8 cellular contexts compared by ENCODE assay signal in the genomic region with DNA sequence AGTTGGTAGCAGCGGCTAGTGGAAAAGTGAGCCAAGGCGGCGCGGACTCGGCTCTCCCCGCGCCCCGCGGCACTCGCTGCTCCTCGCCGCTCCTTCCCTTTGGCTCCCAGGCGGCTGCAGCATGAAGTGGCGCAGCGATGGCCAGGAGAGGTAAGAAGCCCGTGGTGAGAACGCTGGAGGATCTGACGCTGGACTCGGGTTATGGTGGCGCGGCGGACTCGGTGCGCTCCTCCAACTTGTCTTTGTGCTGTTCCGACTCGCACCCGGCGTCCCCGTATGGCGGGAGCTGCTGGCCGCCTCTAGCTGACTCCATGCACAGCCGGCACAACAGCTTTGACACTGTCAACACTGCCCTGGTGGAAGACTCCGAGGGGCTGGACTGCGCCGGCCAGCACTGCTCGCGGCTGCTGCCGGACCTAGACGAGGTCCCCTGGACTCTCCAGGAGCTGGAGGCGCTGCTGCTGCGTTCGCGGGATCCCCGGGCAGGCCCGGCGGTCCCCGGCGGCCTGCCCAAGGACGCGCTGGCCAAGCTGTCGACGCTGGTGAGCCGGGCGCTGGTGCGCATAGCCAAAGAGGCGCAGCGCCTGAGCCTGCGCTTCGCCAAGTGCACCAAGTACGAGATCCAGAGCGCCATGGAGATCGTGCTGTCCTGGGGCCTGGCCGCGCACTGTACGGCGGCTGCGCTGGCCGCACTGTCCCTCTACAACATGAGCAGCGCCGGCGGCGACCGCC.
DNase-seq lines count a peak whose midpoint lies in the region; ATAC-seq, FAIRE-seq and TF ChIP-seq lines count a peak whose summit lies in the region.

No MANE protein-coding gene starts in this region.

- TF ChIP-seq CTCF in chondrocyte (IDR thresholded peaks at IDR 0.05) (no peak), HepG2 (CRISPR knock-in tag; IDR thresholded peaks at IDR 0.05) (no peak)

- no peak for TF ChIP-seq POLR2A in HepG2 (IDR thresholded peaks at IDR 0.05; ENCODE audit: insufficient read depth in 1 of 2, low read depth in 2 of 2, low read length in 2 of 2)

- H3K9me3 Mint-ChIP-seq in chondrocyte (ENCODE audit: low read depth), result no peaks in the 10 kb centered on the region

- H3K4me2 ChIP-seq in HepG2 (ENCODE audit: low read depth, low read length), result peak overlapping the region; percentile 94

- H3K9ac ChIP-seq in HepG2 (ENCODE audit: insufficient read depth, low read depth, low read length) (peak overlapping the region; percentile 60), stomach smooth muscle (ENCODE audit: low read length in 2 of 2) (no peak overlapping the region)

- FAIRE-seq in HepG2 (lab: Jason Lieb, UNC), result no peak

- H3K36me3 ChIP-seq in HepG2 (replicated peaks in 1 of 2; ENCODE audit: control insufficient read depth in 1 of 2, insufficient read depth in 2 of 2, low read length in 2 of 2) (no peaks in the 10 kb centered on the region), stomach smooth muscle (ENCODE audit: control insufficient read depth in 2 of 2, insufficient read depth in 2 of 2, low read length in 2 of 2) (no peaks in the 10 kb centered on the region)

- H3K79me2 ChIP-seq in HepG2 (ENCODE audit: insufficient read depth, low read length), result peaks cover 15% of the 10 kb centered on the region

- peak overlapping the region; percentile 71 for H3K4me3 Mint-ChIP-seq in chondrocyte (ENCODE audit: unreplicated experiment)

- H3K27me3 ChIP-seq in HepG2 (ENCODE audit: control insufficient read depth in 1 of 2, insufficient read depth in 2 of 2, low read length in 2 of 2) (peaks cover 1 to 9% of the 10 kb centered on the region in 2 experiments; a peak in 2 of 5 replicates), stomach smooth muscle (ENCODE audit: control insufficient read depth in 1 of 2, insufficient read depth in 2 of 2, low read length in 2 of 2) (peaks cover 34 to 59% of the 10 kb centered on the region in 2 donors)

- no peaks in the 10 kb centered on the region for H3K9me3 ChIP-seq in HepG2 (ENCODE audit: low read length)
- peaks cover 0 to 3% of the 10 kb centered on the region in 2 donors for H3K9me3 ChIP-seq in stomach smooth muscle (ENCODE audit: control insufficient read depth in 2 of 2, low read length in 2 of 2)

- BruUV-seq in HepG2 (replicated peaks; lab: Mats Ljungman, UMichigan), result no TSS peak

- peaks cover 18% of the 10 kb centered on the region; the same call in 1 of the 2 replicates for H3K4me1 ChIP-seq in HepG2 (ENCODE audit: insufficient read depth, low read length)
- peaks cover 24% of the 10 kb centered on the region for H3K4me1 ChIP-seq in stomach smooth muscle (ENCODE audit: control insufficient read depth, insufficient read depth, low read length)

- peak overlapping the region; percentile 76 to 89 (median 82) for H3K4me3 ChIP-seq in HepG2 (replicated peaks in 1 of 3; ENCODE audit: insufficient read depth in 1 of 3, low read depth in 2 of 3, low read length in 3 of 3)
- peak overlapping the region; percentile 27 to 49 for H3K4me3 ChIP-seq in stomach smooth muscle (ENCODE audit: low read length in 2 of 2)

- CTCF ChIA-PET in HepG2 (lab: Yijun Ruan, JAX; ENCODE audit: low intra/inter-chr PET ratio, low total read pairs), result no interaction called here

- intact Hi-C loops in HepG2 (cut with micrococcal nuclease; ENCODE audit: unreplicated experiment), result loop anchor here (1.0 to 5.0 kb wide), 4 partner anchors 34 to 288 kb away; no protein-coding TSS in a partner anchor

- no peaks in the 10 kb centered on the region for H4K20me1 ChIP-seq in HepG2 (ENCODE audit: insufficient read depth, low read length)

- H3K36me3 Mint-ChIP-seq in chondrocyte (ENCODE audit: low read depth), result no peaks in the 10 kb centered on the region

- POLR2A ChIA-PET in HepG2 (lab: Yijun Ruan, JAX), result interaction anchor here (1.0 to 2.4 kb wide), 3 partner anchors 25 to 37 kb away, joined by 3 to 9 read pairs (median 7); no protein-coding TSS in a partner anchor

- TF ChIP-seq EP300 in HepG2 (IDR thresholded peaks at IDR 0.05; ENCODE audit: low read depth in 2 of 2, low read length in 2 of 2) (no peak), HepG2 (CRISPR knock-in tag; IDR thresholded peaks at IDR 0.05; ENCODE audit: borderline replicate concordance) (no peak)

- WGBS in HepG2 (ENCODE audit: low lambda C conversion rate), result 15% methylated on average over 4 of the region's 73 CpGs

- no peak overlapping the region for H2AFZ ChIP-seq in HepG2 (ENCODE audit: low read length)

- DNase-seq in NOMO-1 treated with dmso at 0.1 percent for 144 hours (lab: John Stamatoyannopoulos, UW; ENCODE audit: unreplicated experiment), result peak; percentile 38
- no peak for DNase-seq in NOMO-1 treated with DMSO at 0.1 percent for 48 hours (lab: John Stamatoyannopoulos, UW; ENCODE audit: unreplicated experiment)
- peak; percentile 11 for DNase-seq in SK-N-DZ (ENCODE audit: low spot score)
- DNase-seq in chondrocyte (ENCODE audit: low spot score), result no peak
- no peak for DNase-seq in HepG2 (ENCODE audit: low spot score)

- peaks cover 67% of the 10 kb centered on the region for H3K27me3 Mint-ChIP-seq in chondrocyte (ENCODE audit: low read depth)

- no peak for TF ChIP-seq RAD21 in HepG2 (CRISPR knock-in tag; IDR thresholded peaks at IDR 0.05)

- H3K27ac Mint-ChIP-seq in chondrocyte (ENCODE audit: unreplicated experiment), result no peak overlapping the region

- in situ Hi-C loops in HepG2 (cut with HindIII; ENCODE audit: extremely low pct_ligation_motif_present, low pct_unique_long_range_greater_than_20kb), result loop anchor here (5.0 kb wide), 2 partner anchors 83 to 187 kb away; no protein-coding TSS in a partner anchor

- H3K27ac ChIP-seq in HepG2 (ENCODE audit: extremely low read length, insufficient read depth, low read length) (peak overlapping the region; percentile 52), stomach smooth muscle (ENCODE audit: low read length) (no peak overlapping the region)

- peaks cover 23% of the 10 kb centered on the region for H3K4me1 Mint-ChIP-seq in chondrocyte (ENCODE audit: low read depth)

- ATAC-seq in HepG2 (peak; percentile 46), GM18517 (IDR thresholded peaks at IDR 0.05; ENCODE audit: unreplicated experiment) (no peak), GM18511 (IDR thresholded peaks at IDR 0.05; ENCODE audit: unreplicated experiment) (no peak)

TF ChIP-seq in HepG2, 621 proteins besides CTCF, POLR2A, EP300 and RAD21 (continues in another document):
- TF ChIP-seq, protein P1, sequence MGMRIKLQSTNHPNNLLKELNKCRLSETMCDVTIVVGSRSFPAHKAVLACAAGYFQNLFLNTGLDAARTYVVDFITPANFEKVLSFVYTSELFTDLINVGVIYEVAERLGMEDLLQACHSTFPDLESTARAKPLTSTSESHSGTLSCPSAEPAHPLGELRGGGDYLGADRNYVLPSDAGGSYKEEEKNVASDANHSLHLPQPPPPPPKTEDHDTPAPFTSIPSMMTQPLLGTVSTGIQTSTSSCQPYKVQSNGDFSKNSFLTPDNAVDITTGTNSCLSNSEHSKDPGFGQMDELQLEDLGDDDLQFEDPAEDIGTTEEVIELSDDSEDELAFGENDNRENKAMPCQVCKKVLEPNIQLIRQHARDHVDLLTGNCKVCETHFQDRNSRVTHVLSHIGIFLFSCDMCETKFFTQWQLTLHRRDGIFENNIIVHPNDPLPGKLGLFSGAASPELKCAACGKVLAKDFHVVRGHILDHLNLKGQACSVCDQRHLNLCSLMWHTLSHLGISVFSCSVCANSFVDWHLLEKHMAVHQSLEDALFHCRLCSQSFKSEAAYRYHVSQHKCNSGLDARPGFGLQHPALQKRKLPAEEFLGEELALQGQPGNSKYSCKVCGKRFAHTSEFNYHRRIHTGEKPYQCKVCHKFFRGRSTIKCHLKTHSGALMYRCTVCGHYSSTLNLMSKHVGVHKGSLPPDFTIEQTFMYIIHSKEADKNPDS (CRISPR knock-in tag; IDR thresholded peaks at IDR 0.05), result no peak
- no peak for TF ChIP-seq ZNF230 (CRISPR knock-in tag; IDR thresholded peaks at IDR 0.05)
- TF ChIP-seq ZMAT3 (CRISPR knock-in tag; conservative IDR thresholded peaks at IDR 0.05), result 0 out of 2 replicates have a peak, but pooled peaks have one; percentile 50
- peak; percentile 4; the same call in 1 of the 2 replicates for TF ChIP-seq UBTF (CRISPR knock-in tag; IDR thresholded peaks at IDR 0.05)
- peak; percentile 45 for TF ChIP-seq HNRNPLL (IDR thresholded peaks at IDR 0.05; ENCODE audit: low read depth, low read length, poor library complexity, severe bottlenecking)
- TF ChIP-seq TEF (CRISPR knock-in tag; IDR thresholded peaks at IDR 0.05), result no peak
- no peak for TF ChIP-seq YY1 (IDR thresholded peaks at IDR 0.05; ENCODE audit: insufficient read depth, insufficient replicate concordance, low read depth, low read length)
- no peak for TF ChIP-seq NFE2L2 (IDR thresholded peaks at IDR 0.05; ENCODE audit: low read length)
- TF ChIP-seq HDAC6 (IDR thresholded peaks at IDR 0.05; ENCODE audit: low read depth, low read length), result 0 out of 2 replicates have a peak, but pooled peaks have one; percentile 27
- no peak for TF ChIP-seq ZNF570 (CRISPR knock-in tag; IDR thresholded peaks at IDR 0.05; ENCODE audit: borderline replicate concordance)

Comparison
In these comparisons a context has a peak if more than half of its experiments do, and no peak if none do; other contexts are left out.
1. DNase-seq: peak in NOMO-1 treated with dmso at 0.1 percent for 144 hours (single experiment) and SK-N-DZ (single experiment); none in NOMO-1 treated with DMSO at 0.1 percent for 48 hours (single experiment), chondrocyte (single experiment) and HepG2 (single experiment).